In the genomic region with DNA sequence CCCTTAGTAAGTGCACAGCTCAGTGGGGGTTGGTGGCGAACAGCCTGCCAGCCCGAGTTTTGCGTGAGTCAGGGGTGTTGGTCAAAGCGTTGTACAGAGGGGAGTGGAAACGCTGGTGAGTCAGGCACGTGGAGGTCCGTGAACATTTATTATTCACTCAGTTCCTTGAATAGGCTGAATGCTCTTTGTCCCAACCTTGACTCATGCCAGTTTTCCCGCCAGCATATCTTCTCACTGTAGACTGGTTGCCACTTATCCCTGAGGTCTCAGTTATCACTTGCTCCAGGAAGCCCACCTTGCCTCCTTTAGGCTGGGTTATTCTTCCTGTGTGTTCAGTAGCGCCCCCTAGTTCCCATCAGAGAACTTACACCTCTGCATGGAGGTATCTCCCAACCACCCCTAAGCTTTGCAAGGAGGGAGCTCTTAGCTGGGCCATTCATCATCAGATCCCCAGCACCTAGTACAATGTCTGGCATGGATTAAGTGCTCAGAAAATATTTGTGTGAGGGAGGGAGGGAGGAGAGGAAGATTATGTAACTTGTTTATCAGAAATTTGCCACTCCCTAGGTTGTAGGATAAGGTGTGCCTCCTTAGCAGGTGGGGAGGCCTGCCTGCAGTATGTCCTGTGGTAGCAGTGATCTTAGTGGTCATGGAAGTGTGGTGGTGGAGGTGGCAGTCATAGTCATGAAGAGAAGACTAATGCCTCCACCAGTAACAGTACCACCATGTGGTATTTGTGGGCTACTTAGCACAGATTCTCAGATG, we compare ENCODE assay signal across 9 cellular contexts.
DNase-seq lines count a peak whose midpoint lies in the region; ATAC-seq and TF ChIP-seq lines count a peak whose summit lies in the region.
"Had no signal": no experiment of that assay in that cellular context is flagged by ENCODE, and none has a peak within 500 bp of the region (broad histone marks: within the 10 kb centered on the region; RNA-seq: fewer than 3 reads in every experiment).

No MANE protein-coding gene starts in this region.

- H3K27me3 Mint-ChIP-seq in activated CD4-positive, alpha-beta T cell treated with anti-CD3 and anti-CD28 coated beads, Interleukin-2, amount 10 ng/mL, durations not matched to agents 24 days and 14 days: no peaks in the 10 kb centered on the region
- peaks cover 6% of the 10 kb centered on the region for H3K27me3 Mint-ChIP-seq in stimulated activated naive CD8-positive, alpha-beta T cell treated with anti-CD3 and anti-CD28 coated beads, Interleukin-15, Interleukin-2, amounts not matched to agents 100 ng/mL and 50 ng/mL, for 24 hours

- no peaks in the 10 kb centered on the region for H3K79me2 ChIP-seq in OCI-LY1 (ENCODE audit: insufficient read depth, low read length)

- no peak overlapping the region for H3K4me2 ChIP-seq in OCI-LY1 (ENCODE audit: low read length)

- H3F3A ChIP-seq in OCI-LY1 (ENCODE audit: insufficient read depth, low read length): no peaks in the 10 kb centered on the region

- peaks cover 3% of the 10 kb centered on the region; the same call in 1 of the 2 replicates for H3K27me3 ChIP-seq in OCI-LY1 (ENCODE audit: insufficient read depth, low read length)
- H3K27me3 ChIP-seq: thyroid gland had no signal

- H3K9ac ChIP-seq in OCI-LY1 (ENCODE audit: low read length): no peak overlapping the region

- ATAC-seq in GM19395 (IDR thresholded peaks at IDR 0.05; ENCODE audit: unreplicated experiment): no peak

- peaks cover 14% of the 10 kb centered on the region for H3K4me1 Mint-ChIP-seq in activated CD4-positive, alpha-beta T cell treated with anti-CD3 and anti-CD28 coated beads, Interleukin-2, amount 10 ng/mL, durations not matched to agents 24 days and 14 days
- H3K4me1 Mint-ChIP-seq in stimulated activated naive CD8-positive, alpha-beta T cell treated with anti-CD3 and anti-CD28 coated beads, Interleukin-15, Interleukin-2, amounts not matched to agents 100 ng/mL and 50 ng/mL, for 24 hours (ENCODE audit: low read depth): peaks cover 66% of the 10 kb centered on the region

- H3K4me1 ChIP-seq in OCI-LY1 (ENCODE audit: insufficient read depth, low read length, severe bottlenecking): peaks cover 30% of the 10 kb centered on the region

- H3K9me3 Mint-ChIP-seq in activated CD4-positive, alpha-beta T cell treated with anti-CD3 and anti-CD28 coated beads, Interleukin-2, amount 10 ng/mL, durations not matched to agents 24 days and 14 days: peaks cover 14% of the 10 kb centered on the region
- peaks cover 12% of the 10 kb centered on the region for H3K9me3 Mint-ChIP-seq in stimulated activated naive CD8-positive, alpha-beta T cell treated with anti-CD3 and anti-CD28 coated beads, Interleukin-15, Interleukin-2, amounts not matched to agents 100 ng/mL and 50 ng/mL, for 24 hours

- H3K36me3 Mint-ChIP-seq in activated CD4-positive, alpha-beta T cell treated with anti-CD3 and anti-CD28 coated beads, Interleukin-2, amount 10 ng/mL, durations not matched to agents 24 days and 14 days (ENCODE audit: low read depth): peaks cover 20% of the 10 kb centered on the region
- H3K36me3 Mint-ChIP-seq in stimulated activated naive CD8-positive, alpha-beta T cell treated with anti-CD3 and anti-CD28 coated beads, Interleukin-15, Interleukin-2, amounts not matched to agents 100 ng/mL and 50 ng/mL, for 24 hours (ENCODE audit: low read depth): peaks cover 18% of the 10 kb centered on the region

- no peaks in the 10 kb centered on the region for H3K9me2 ChIP-seq in OCI-LY1 (ENCODE audit: low read depth, low read length)

- no peak overlapping the region for H3K4me3 Mint-ChIP-seq in activated CD4-positive, alpha-beta T cell treated with anti-CD3 and anti-CD28 coated beads, Interleukin-2, amount 10 ng/mL, durations not matched to agents 24 days and 14 days
- H3K4me3 Mint-ChIP-seq in stimulated activated naive CD8-positive, alpha-beta T cell treated with anti-CD3 and anti-CD28 coated beads, Interleukin-15, Interleukin-2, amounts not matched to agents 100 ng/mL and 50 ng/mL, for 24 hours: no peak overlapping the region

- TF ChIP-seq POLR2A in erythroblast (IDR thresholded peaks at IDR 0.05; ENCODE audit: low read length): no peak

- peak; percentile 71 for TF ChIP-seq CTCF in OCI-LY1 (IDR thresholded peaks at IDR 0.05; ENCODE audit: low read length)

- DNase-seq in activated CD4-positive, alpha-beta T cell treated with anti-CD3 and anti-CD28 coated beads, Interleukin-2, amount 10 ng/mL, durations not matched to agents 24 days and 14 days: no peak
- no peak for DNase-seq in activated CD4-positive, alpha-beta T cell treated with anti-CD3 and anti-CD28 coated beads, Interleukin-2, amount 50 U/mL, for 1 hour
- peak; percentile 60 to 70 for DNase-seq in erythroblast (lab: John Stamatoyannopoulos, UW)
- DNase-seq in islet precursor cell: no peak
- DNase-seq in NCI-H446 treated with DMSO at 0.1 percent for 48 hours (lab: John Stamatoyannopoulos, UW): no peak
- DNase-seq: thyroid gland had no signal

- H3K4me3 ChIP-seq in OCI-LY1 (ENCODE audit: low read depth, low read length, poor library complexity, severe bottlenecking): no peak overlapping the region
- H3K4me3 ChIP-seq: thyroid gland had no signal

- no peaks in the 10 kb centered on the region for H3K36me3 ChIP-seq in OCI-LY1 (ENCODE audit: insufficient read depth, low read length)
- H3K36me3 ChIP-seq: thyroid gland had no signal

- intact Hi-C loops in activated CD4-positive, alpha-beta T cell treated with anti-CD3 and anti-CD28 coated beads, Interleukin-2, amount 10 ng/mL, durations not matched to agents 24 days and 14 days (cut with micrococcal nuclease): no loop called here

- peak overlapping the region; percentile 15 for H3K27ac Mint-ChIP-seq in activated CD4-positive, alpha-beta T cell treated with anti-CD3 and anti-CD28 coated beads, Interleukin-2, amount 10 ng/mL, durations not matched to agents 24 days and 14 days
- peak overlapping the region; percentile 97 for H3K27ac Mint-ChIP-seq in stimulated activated naive CD8-positive, alpha-beta T cell treated with anti-CD3 and anti-CD28 coated beads, Interleukin-15, Interleukin-2, amounts not matched to agents 100 ng/mL and 50 ng/mL, for 24 hours

- no peaks in the 10 kb centered on the region for H4K20me1 ChIP-seq in OCI-LY1 (ENCODE audit: insufficient read depth, low read length)

- no peak overlapping the region for H2AFZ ChIP-seq in OCI-LY1 (ENCODE audit: low read length)

- peaks cover 4% of the 10 kb centered on the region; the same call in 1 of the 2 replicates for H3K9me3 ChIP-seq in OCI-LY1 (ENCODE audit: low read length)
- H3K9me3 ChIP-seq: thyroid gland had no signal

- H3K27ac ChIP-seq in OCI-LY1 (ENCODE audit: low read depth, low read length, poor library complexity, severe bottlenecking): no peak overlapping the region
- H3K27ac ChIP-seq: thyroid gland had no signal

Comparison
In these comparisons a context has a peak if more than half of its experiments do, and no peak if none do; other contexts are left out.
1. DNase-seq: peak in erythroblast (2 of 2); none in activated CD4-positive, alpha-beta T cell treated with anti-CD3 and anti-CD28 coated beads, Interleukin-2, amount 10 ng/mL, durations not matched to agents 24 days and 14 days (single experiment), activated CD4-positive, alpha-beta T cell treated with anti-CD3 and anti-CD28 coated beads, Interleukin-2, amount 50 U/mL, for 1 hour (single experiment), islet precursor cell (single experiment) and NCI-H446 treated with DMSO at 0.1 percent for 48 hours (single experiment).